ENCODE assay signal across 8 cellular contexts in genomic region chr17:60079401-60079861, GRCh38. TPM values are rescaled to one million over a fixed set of nuclear protein-coding genes. Genes with fewer than 3 reads are reported as not detected.
DNase-seq lines count a peak whose midpoint lies in the region; ATAC-seq, FAIRE-seq and TF ChIP-seq lines count a peak whose summit lies in the region.

No MANE protein-coding gene starts in this region.

- H2AFZ ChIP-seq in astrocyte (ENCODE audit: low read depth, low read length) = peak overlapping the region; percentile 62

- POLR2A ChIA-PET in Caco-2 (lab: Charles Lee) (interaction anchor here (0.6 kb wide), 1 partner anchor 1556 kb away, joined by 3 read pairs; no protein-coding TSS in a partner anchor), GM10248 (lab: Yijun Ruan, JAX) (no interaction called here)

- CTCF ChIA-PET in Caco-2 (lab: Charles Lee) = interaction anchor here (0.7 kb wide), 1 partner anchor 26 kb away, joined by 3 read pairs; no protein-coding TSS in a partner anchor
- CTCF ChIA-PET in GM10248 (lab: Yijun Ruan, JAX) = interaction anchor here (2.2 kb wide), 1 partner anchor 11 kb away, joined by 6 read pairs; no protein-coding TSS in a partner anchor

- intact Hi-C loops in Caco-2 (cut with micrococcal nuclease; ENCODE audit: unreplicated experiment) = no loop called here

- no peaks in the 10 kb centered on the region for H4K20me1 ChIP-seq in astrocyte (ENCODE audit: insufficient read depth, low read length)

- H3K9me3 Mint-ChIP-seq in Caco-2 (ENCODE audit: unreplicated experiment) (no peaks in the 10 kb centered on the region), astrocyte (ENCODE audit: unreplicated experiment) (no peaks in the 10 kb centered on the region)

- H3K27ac Mint-ChIP-seq in Caco-2 (ENCODE audit: unreplicated experiment) (no peak overlapping the region), astrocyte (ENCODE audit: unreplicated experiment) (peak overlapping the region; percentile 71)

- BruUV-seq in Caco-2 (replicated peaks; lab: Mats Ljungman, UMichigan) = TSS peak; percentile 53

- FAIRE-seq in astrocyte (lab: Jason Lieb, UNC) = no peak

- H3K4me3 Mint-ChIP-seq in Caco-2 (ENCODE audit: unreplicated experiment) (peak overlapping the region; percentile 76), astrocyte (ENCODE audit: unreplicated experiment) (peak overlapping the region; percentile 94)

- H3K4me2 ChIP-seq in astrocyte (ENCODE audit: low read length) = peak overlapping the region; percentile 95

- H3K4me1 Mint-ChIP-seq in Caco-2 (ENCODE audit: low read depth, unreplicated experiment) = peaks cover 14% of the 10 kb centered on the region
- peaks cover 29% of the 10 kb centered on the region for H3K4me1 Mint-ChIP-seq in astrocyte (ENCODE audit: low read depth, unreplicated experiment)

- TF ChIP-seq CTCF in Caco-2 (IDR thresholded peaks at IDR 0.05; ENCODE audit: insufficient read depth in 1 of 2, low read depth in 1 of 2, low read length in 1 of 2, severe bottlenecking in 1 of 2, unreplicated experiment in 1 of 2) (no peak), astrocyte (IDR thresholded peaks at IDR 0.05; ENCODE audit: insufficient read depth, low read depth, low read length) (no peak), thoracic aorta (IDR thresholded peaks at IDR 0.05) (no peak), GM10248 (IDR thresholded peaks at IDR 0.05; ENCODE audit: control extremely low read depth, extremely low read depth, low read depth, missing control alignments) (no peak)

- H3K27me3 Mint-ChIP-seq in Caco-2 (ENCODE audit: insufficient read depth, unreplicated experiment) (no peaks in the 10 kb centered on the region), astrocyte (ENCODE audit: low read depth, unreplicated experiment) (no peaks in the 10 kb centered on the region)

- DNase-seq in Caco-2 (peak in 1 of 2 experiments; percentile 10), astrocyte (ENCODE audit: low read depth) (peak; percentile 6), kidney tubule cell (ENCODE audit: low spot score) (peak; percentile 44), thoracic aorta (ENCODE audit: low spot score) (no peak), MV-4-11 (lab: John Stamatoyannopoulos, UW) (no peak), GM10248 (ENCODE audit: extremely low spot score) (no peak), iPS-NIHi7 (ENCODE audit: extremely low spot score) (no peak)

- H3K27me3 ChIP-seq in Caco-2 (replicated peaks; ENCODE audit: control insufficient read depth, insufficient read depth, low read length) (no peaks in the 10 kb centered on the region), astrocyte (ENCODE audit: insufficient read depth, low read length) (no peaks in the 10 kb centered on the region), thoracic aorta (replicated peaks; ENCODE audit: insufficient read depth) (no peaks in the 10 kb centered on the region)

- ATAC-seq in thoracic aorta (ENCODE audit: insufficient number of reproducible peaks, low FRiP score, low read depth) = peak; percentile 10

- H3K4me1 ChIP-seq in Caco-2 = peaks cover 10% of the 10 kb centered on the region
- H3K4me1 ChIP-seq in astrocyte (ENCODE audit: insufficient read depth, low read length) = peaks cover 28% of the 10 kb centered on the region
- H3K4me1 ChIP-seq in thoracic aorta (ENCODE audit: control insufficient read depth in 1 of 2, low read depth in 2 of 2) = peaks cover 13 to 22% of the 10 kb centered on the region in 2 donors

- H3K79me2 ChIP-seq in astrocyte (ENCODE audit: insufficient read depth, low read length) = peaks cover 38% of the 10 kb centered on the region

- no peaks in the 10 kb centered on the region; the same call in 1 of the 2 replicates for H3K36me3 ChIP-seq in Caco-2 (ENCODE audit: control insufficient read depth, insufficient read depth, low read length)
- H3K36me3 ChIP-seq in KOPT-K1 (ENCODE audit: insufficient read depth, low read length) = peaks cover 20% of the 10 kb centered on the region
- H3K36me3 ChIP-seq in astrocyte (ENCODE audit: insufficient read depth, low read length) = peaks cover 7% of the 10 kb centered on the region
- peaks cover 9% of the 10 kb centered on the region for H3K36me3 ChIP-seq in thoracic aorta

- H3K9ac ChIP-seq in astrocyte (ENCODE audit: low read length) = peak overlapping the region; percentile 66

- no peaks in the 10 kb centered on the region for H3K36me3 Mint-ChIP-seq in Caco-2 (ENCODE audit: insufficient read depth, unreplicated experiment)
- peaks cover 4% of the 10 kb centered on the region for H3K36me3 Mint-ChIP-seq in astrocyte (ENCODE audit: low read depth, unreplicated experiment)

- H3K4me3 ChIP-seq in Caco-2 (ENCODE audit: low read depth, low read length) (peak overlapping the region; percentile 94), astrocyte (ENCODE audit: insufficient read depth, low read depth, low read length) (peak overlapping the region; percentile 77), thoracic aorta (peak overlapping the region; percentile 85)

- H3K27ac ChIP-seq in KOPT-K1 (ENCODE audit: low read depth, low read length, poor library complexity, severe bottlenecking) (peak overlapping the region; percentile 76), astrocyte (ENCODE audit: low read depth, low read length) (peak overlapping the region; percentile 32), thoracic aorta (peak overlapping the region; percentile 45 to 63)

- H3K9me3 ChIP-seq in Caco-2 = no peaks in the 10 kb centered on the region
- no peaks in the 10 kb centered on the region for H3K9me3 ChIP-seq in KOPT-K1 (ENCODE audit: insufficient read depth, low read length, poor library complexity, severe bottlenecking)
- H3K9me3 ChIP-seq in astrocyte (ENCODE audit: insufficient read depth, low read depth, low read length) = no peaks in the 10 kb centered on the region
- H3K9me3 ChIP-seq in thoracic aorta = no peaks in the 10 kb centered on the region

RNA-seq across cellular contexts. Expression of gene HEATR6, which starts 0.7 kb away (rescaled TPM):
- total RNA-seq in Caco-2 (2022) (18.8 and 20.5 TPM in 2 replicates), astrocyte (14.9 and 21.7 TPM in 2 replicates), thoracic aorta (10 to 100 TPM; 15.4 to 40.2 TPM)

Comparison
In these comparisons a context has a peak if more than half of its experiments do, and no peak if none do; other contexts are left out.
1. DNase-seq: peak in astrocyte (single experiment) and kidney tubule cell (single experiment); none in thoracic aorta (single experiment), MV-4-11 (single experiment), GM10248 (single experiment) and iPS-NIHi7 (single experiment).
2. Peak in every context shown above with its lines, with median percentiles within 50 percentile points of each other: H3K4me3 ChIP-seq and H3K27ac ChIP-seq.